In genomic region chr17:78831688-78832540, GRCh38 we compare ENCODE assay signal across 14 cellular contexts. TPM values are rescaled to one million over a fixed set of nuclear protein-coding genes. Genes with fewer than 3 reads are reported as not detected.
A peak's percentile ranks its signal among the peaks of the same experiment; 100 is the strongest.
DNase-seq lines count a peak whose midpoint lies in the region; ATAC-seq and TF ChIP-seq lines count a peak whose summit lies in the region.
"Had no signal": no experiment of that assay in that cellular context is flagged by ENCODE, and none has a peak within 500 bp of the region (broad histone marks: within the 10 kb centered on the region; RNA-seq: fewer than 3 reads in every experiment).

No MANE protein-coding gene starts in this region.

- no peak overlapping the region for H3K4me3 ChIP-seq in HEK293 (ENCODE audit: low read depth, low read length)
- no peak overlapping the region for H3K4me3 ChIP-seq in aorta (ENCODE audit: low read length in 2 of 2)
- no peak overlapping the region for H3K4me3 ChIP-seq in transverse colon
- H3K4me3 ChIP-seq: A549, PC-9 had no signal

- TF ChIP-seq POLR2A in transverse colon (IDR thresholded peaks at IDR 0.05), result no peak

- H3K36me3 ChIP-seq in HEK293 (ENCODE audit: control insufficient read depth in 2 of 2, insufficient read depth in 1 of 2, low read length in 2 of 2) (peaks cover 69 to 97% of the 10 kb centered on the region in 2 experiments), aorta (ENCODE audit: control insufficient read depth in 1 of 2, insufficient read depth in 2 of 2, low read length in 1 of 2) (peaks cover 3 to 9% of the 10 kb centered on the region in 2 donors), transverse colon (peaks cover 0 to 71% (median 33%) of the 10 kb centered on the region in 4 donors)

- H3K27ac ChIP-seq in HEK293 (ENCODE audit: extremely low read depth, low read depth, low read length), result no peak overlapping the region
- H3K27ac ChIP-seq in aorta (ENCODE audit: low read depth in 1 of 2, low read length in 2 of 2), result no peak overlapping the region
- no peak overlapping the region for H3K27ac ChIP-seq in transverse colon
- H3K27ac ChIP-seq: A549, HL-60, PC-9 had no signal

- ATAC-seq in left lobe of liver, result peak; percentile 85
- no peak for ATAC-seq in aorta (ENCODE audit: low FRiP score)
- no peak for ATAC-seq in GM19467 (IDR thresholded peaks at IDR 0.05; ENCODE audit: unreplicated experiment)
- ATAC-seq: A549 had no signal

- TF ChIP-seq EP300 in transverse colon (IDR thresholded peaks at IDR 0.05; ENCODE audit: low read depth), result no peak

- peak; percentile 9 for DNase-seq in NCI-H748 (lab: John Stamatoyannopoulos, UW; ENCODE audit: unreplicated experiment)
- no peak for DNase-seq in NCI-H748 treated with DMSO at 0.1 percent for 48 hours (lab: John Stamatoyannopoulos, UW)
- DNase-seq in left lobe of liver (ENCODE audit: low spot score), result no peak
- DNase-seq in aorta, result peak; percentile 16 to 37
- DNase-seq in transverse colon, result no peak
- DNase-seq: KG1, NCI-H1105, NCI-H187 treated with DMSO at 0.1 percent for 48 hours, NCI-H524, PC-9 had no signal

- intact Hi-C loops in aorta (cut with DNase I), result no loop called here
- intact Hi-C loops in transverse colon (cut with DNase I; ENCODE audit: low total_unique reads), result no loop called here

- CTCF ChIA-PET in HEK293 (lab: Yijun Ruan, JAX), result interaction anchor here (0.5 to 1.3 kb wide), 6 partner anchors 9 to 704 kb away, joined by 3 to 5 read pairs (median 3); partner anchors contain the start of gene CANT1

- no peaks in the 10 kb centered on the region for H3K27me3 ChIP-seq in aorta (ENCODE audit: control insufficient read depth in 1 of 2, insufficient read depth in 2 of 2, low read length in 1 of 2)
- no peaks in the 10 kb centered on the region for H3K27me3 ChIP-seq in transverse colon

- in situ Hi-C loops in transverse colon (cut with MboI; ENCODE audit: low pct_ligation_motif_present in 1 of 4, low pct_unique_long_range_greater_than_20kb in 1 of 4, low sequenced_read_pairs in 3 of 4), result no loop called here

- POLR2A ChIA-PET in HEK293 (lab: Yijun Ruan, JAX), result interaction anchor here (0.6 kb wide), 1 partner anchor 23 kb away, joined by 3 read pairs; no protein-coding TSS in a partner anchor

- WGBS in aorta, 2 donors, result 87 to 88% methylated on average over 15 of the region's 15 CpGs
- 84% methylated on average over 15 of the region's 15 CpGs; no CpG with 5 or more reads in 1 of the 2 donors for WGBS in transverse colon (ENCODE audit: low coverage in 1 of 2), 2 donors

- no peaks in the 10 kb centered on the region for H3K4me1 ChIP-seq in HEK293 (ENCODE audit: control insufficient read depth, insufficient read depth, low read length)
- H3K4me1 ChIP-seq in aorta (ENCODE audit: control insufficient read depth in 1 of 2, insufficient read depth in 2 of 2, low read length in 2 of 2), result no peaks in the 10 kb centered on the region
- no peaks in the 10 kb centered on the region for H3K4me1 ChIP-seq in transverse colon
- H3K4me1 ChIP-seq: A549 had no signal

- no peaks in the 10 kb centered on the region for H3K9me3 ChIP-seq in HEK293 (ENCODE audit: control insufficient read depth, insufficient read depth, low read depth, low read length)
- H3K9me3 ChIP-seq in aorta (ENCODE audit: control insufficient read depth, low read length), result no peaks in the 10 kb centered on the region
- H3K9me3 ChIP-seq in transverse colon, result no peaks in the 10 kb centered on the region
- H3K9me3 ChIP-seq: A549 had no signal

- no peak for TF ChIP-seq CTCF in HEK293 (tag by site-specific recombination; IDR thresholded peaks at IDR 0.05)
- TF ChIP-seq CTCF in transverse colon (IDR thresholded peaks at IDR 0.05), result no peak

TF ChIP-seq in HEK293, 187 proteins besides CTCF, POLR2A, EP300 and RAD21:
- TF ChIP-seq INSM2 (tag by site-specific recombination; IDR thresholded peaks at IDR 0.05) (no peak), ZNF26 (tag by site-specific recombination; IDR thresholded peaks at IDR 0.05) (no peak), ZNF211 (tag by site-specific recombination; IDR thresholded peaks at IDR 0.05; ENCODE audit: low read depth) (no peak), ZNF585B (tag by site-specific recombination; IDR thresholded peaks at IDR 0.05) (no peak), ZSCAN16 (tag by site-specific recombination; IDR thresholded peaks at IDR 0.05) (no peak), ZNF362 (tag by site-specific recombination; IDR thresholded peaks at IDR 0.05) (0 out of 2 replicates have a peak, but pooled peaks have one; percentile 25)

RNA-seq across cellular contexts. Expression of gene USP36, which starts 8.7 kb away (rescaled TPM):
- total RNA-seq in left lobe of liver (21.8 TPM), aorta (10 to 100 TPM; 64.6 to 68.1 TPM), transverse colon (10 to 100 TPM; 28.5 to 96.5 (median 63.5) TPM)
- polyA plus RNA-seq in aorta, result 10 to 100 TPM in 1 of 2 donors, 1 to 10 TPM in 1; 5.9 to 33.4 TPM

RNA-seq across cellular contexts. Expression of gene CYTH1, which starts 49.8 kb away (rescaled TPM):
- total RNA-seq in left lobe of liver (32.1 TPM), aorta (10 to 100 TPM; 45.0 to 66.8 TPM), transverse colon (100 to 1,000 TPM; 103 to 156 (median 142) TPM)
- polyA plus RNA-seq in aorta, result 10 to 100 TPM; 20.3 to 20.4 TPM

Comparison
In these comparisons a context has a peak if more than half of its experiments do, and no peak if none do; other contexts are left out.
1. DNase-seq: peak in NCI-H748 (single experiment) and aorta (2 of 2); none in NCI-H748 treated with DMSO at 0.1 percent for 48 hours (single experiment), left lobe of liver (single experiment) and transverse colon (single experiment).